In the genomic region with DNA sequence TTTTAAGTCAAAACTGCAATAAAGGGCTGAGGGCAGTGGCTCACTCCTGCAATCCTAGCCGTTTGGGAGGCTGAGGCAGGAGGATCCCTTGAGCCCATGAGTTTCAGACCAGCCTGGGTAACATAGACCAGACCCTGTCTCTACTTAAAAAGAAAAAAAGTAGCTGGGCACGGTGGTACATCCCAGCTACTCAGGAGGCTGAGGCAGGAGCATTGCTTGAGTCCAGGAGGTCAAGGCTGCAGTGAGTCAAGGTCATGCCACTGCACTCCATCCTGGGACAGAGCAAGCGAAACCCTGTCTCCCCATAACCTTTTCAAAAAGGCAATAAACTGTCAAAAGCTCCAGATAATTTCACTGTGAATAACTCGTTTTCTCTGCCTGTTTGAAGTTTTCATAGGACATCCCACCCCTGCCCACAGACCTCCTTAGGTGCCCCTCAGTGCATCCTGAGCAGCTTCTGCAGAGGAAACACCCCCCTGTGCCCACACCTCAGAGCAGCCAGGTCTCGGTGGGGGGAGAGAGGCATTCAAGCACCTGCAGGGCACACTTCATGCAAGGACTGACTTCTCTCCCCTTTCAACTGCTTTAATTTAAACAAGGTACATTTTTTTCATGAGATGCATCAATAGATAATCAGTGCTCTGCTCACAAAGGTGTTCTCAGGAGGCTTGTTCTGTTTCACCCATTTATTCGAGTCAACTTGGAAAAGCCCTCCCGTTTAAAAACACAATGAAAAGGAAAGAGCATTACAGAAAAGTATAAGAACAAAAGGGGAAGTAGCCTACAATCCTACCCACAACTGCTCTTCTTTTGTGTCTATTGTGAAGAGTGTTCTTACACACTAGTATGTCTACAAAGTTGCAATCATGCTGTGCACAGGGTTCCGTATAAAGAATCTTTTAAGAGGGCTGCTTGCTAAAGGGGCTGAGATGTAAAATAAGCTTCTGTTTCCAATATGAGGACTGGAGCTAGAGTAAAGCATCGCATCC, we compare ENCODE assay signal across 10 cellular contexts.
A peak's percentile ranks its signal among the peaks of the same experiment; 100 is the strongest.
DNase-seq lines count a peak whose midpoint lies in the region; ATAC-seq and TF ChIP-seq lines count a peak whose summit lies in the region.
"Had no signal": no experiment of that assay in that cellular context is flagged by ENCODE, and none has a peak within 500 bp of the region (broad histone marks: within the 10 kb centered on the region; RNA-seq: fewer than 3 reads in every experiment).

No MANE protein-coding gene starts in this region.

- ATAC-seq in GM23338 (peak; percentile 63), GM21515 (IDR thresholded peaks at IDR 0.05; ENCODE audit: unreplicated experiment) (no peak)

- H3K4me1 ChIP-seq in DOHH2 (ENCODE audit: control insufficient read depth, low read length) (peaks cover 20% of the 10 kb centered on the region), GM23338 (ENCODE audit: insufficient read depth) (peaks cover 10% of the 10 kb centered on the region), OCI-LY3 (ENCODE audit: low read length) (peaks cover 14% of the 10 kb centered on the region)

- H3K4me3 Mint-ChIP-seq in GM23338, result no peak overlapping the region
- H3K4me3 Mint-ChIP-seq: nephron progenitor cell had no signal

- peak overlapping the region; percentile 46 for H3K27ac Mint-ChIP-seq in GM23338
- H3K27ac Mint-ChIP-seq: nephron progenitor cell had no signal

- no peak overlapping the region for H3K27ac ChIP-seq in DOHH2 (ENCODE audit: low read depth, low read length)
- no peak overlapping the region for H3K27ac ChIP-seq in GM23338 (ENCODE audit: low read depth)
- no peak overlapping the region for H3K27ac ChIP-seq in OCI-LY3 (ENCODE audit: low read length)

- DNase-seq in GM23338 (ENCODE audit: low spot score), result no peak
- peak; percentile 43 for DNase-seq in islet precursor cell
- DNase-seq in cerebellar cortex (ENCODE audit: low spot score), result no peak
- DNase-seq in ACHN, result no peak
- DNase-seq: H7, nephron progenitor cell, trophoblast cell had no signal

- no peaks in the 10 kb centered on the region for H3K9me3 Mint-ChIP-seq in GM23338
- H3K9me3 Mint-ChIP-seq: nephron progenitor cell had no signal

- H3K27me3 Mint-ChIP-seq in GM23338 (ENCODE audit: insufficient read depth, low read depth, poor library complexity), result peaks cover 4% of the 10 kb centered on the region

- no peak overlapping the region for H3K9ac ChIP-seq in OCI-LY3 (ENCODE audit: low read length)

- H3K27me3 ChIP-seq in DOHH2 (ENCODE audit: control insufficient read depth, low read length), result no peaks in the 10 kb centered on the region
- H3K27me3 ChIP-seq in GM23338 (ENCODE audit: insufficient read depth), result no peaks in the 10 kb centered on the region
- no peaks in the 10 kb centered on the region for H3K27me3 ChIP-seq in OCI-LY3 (ENCODE audit: low read depth, low read length)

- peaks cover 13% of the 10 kb centered on the region for H3K4me1 Mint-ChIP-seq in GM23338

- H3K79me2 ChIP-seq in DOHH2 (ENCODE audit: control insufficient read depth, low read length) (no peaks in the 10 kb centered on the region), GM23338 (replicated peaks; ENCODE audit: insufficient read depth) (no peaks in the 10 kb centered on the region), OCI-LY3 (ENCODE audit: low read length) (no peaks in the 10 kb centered on the region)

- H3K36me3 ChIP-seq in DOHH2 (ENCODE audit: control insufficient read depth, low read length) (peaks cover 24% of the 10 kb centered on the region), GM23338 (ENCODE audit: insufficient read depth) (peaks cover 15% of the 10 kb centered on the region; the same call in 1 of the 2 replicates), OCI-LY3 (replicated peaks; ENCODE audit: low read depth, low read length) (peaks cover 29% of the 10 kb centered on the region)

- in situ Hi-C loops in ACHN (cut with HindIII; ENCODE audit: low pct_ligation_motif_present, low pct_unique_long_range_greater_than_20kb, low sequenced_read_pairs), result no loop called here

- TF ChIP-seq CTCF in DOHH2 (IDR thresholded peaks at IDR 0.05; ENCODE audit: low read depth, low read length, poor library complexity, severe bottlenecking) (no peak), GM23338 (conservative IDR thresholded peaks at IDR 0.05; ENCODE audit: low read depth in 2 of 2) (no peak), OCI-LY3 (IDR thresholded peaks at IDR 0.05; ENCODE audit: low read depth, low read length) (no peak)

- H4K20me1 ChIP-seq in DOHH2 (ENCODE audit: control insufficient read depth, insufficient read depth, low read depth, low read length), result no peaks in the 10 kb centered on the region
- H4K20me1 ChIP-seq in GM23338 (replicated peaks; ENCODE audit: insufficient read depth), result peaks cover 2% of the 10 kb centered on the region; the same call in 1 of the 2 replicates
- H4K20me1 ChIP-seq in OCI-LY3 (ENCODE audit: insufficient read depth, low read length), result peaks cover 16% of the 10 kb centered on the region

- H3K36me3 Mint-ChIP-seq in GM23338 (ENCODE audit: low read depth), result peaks cover 28% of the 10 kb centered on the region; the same call in 2 of the 3 replicates

- no peaks in the 10 kb centered on the region for H3K9me3 ChIP-seq in DOHH2 (ENCODE audit: control insufficient read depth, insufficient read depth, low read length)
- H3K9me3 ChIP-seq in OCI-LY3 (ENCODE audit: insufficient read depth, low read length), result no peaks in the 10 kb centered on the region

- peaks cover 33% of the 10 kb centered on the region for H3F3A ChIP-seq in DOHH2 (ENCODE audit: control insufficient read depth, insufficient read depth)
- H3F3A ChIP-seq in GM23338 (replicated peaks; ENCODE audit: low read depth), result no peaks in the 10 kb centered on the region

- no peaks in the 10 kb centered on the region for H3K9me2 ChIP-seq in DOHH2 (replicated peaks; ENCODE audit: control insufficient read depth, low read length)
- H3K9me2 ChIP-seq in GM23338 (ENCODE audit: insufficient read depth), result no peaks in the 10 kb centered on the region

- H3K4me3 ChIP-seq in DOHH2 (ENCODE audit: low read length), result peak overlapping the region; percentile 21
- no peak overlapping the region for H3K4me3 ChIP-seq in GM23338
- H3K4me3 ChIP-seq in OCI-LY3 (ENCODE audit: low read length), result no peak overlapping the region

- no peak overlapping the region for H2AFZ ChIP-seq in GM23338
- H2AFZ ChIP-seq in OCI-LY3 (ENCODE audit: low read depth, low read length), result no peak overlapping the region

- H3K4me2 ChIP-seq in DOHH2 (ENCODE audit: low read length) (peak overlapping the region; percentile 45), GM23338 (no peak overlapping the region), OCI-LY3 (ENCODE audit: low read length) (peak overlapping the region; percentile 25)

TF ChIP-seq in GM23338, 12 proteins besides CTCF, POLR2A, EP300 and RAD21:
- TF ChIP-seq EZH2 (IDR thresholded peaks at IDR 0.05; ENCODE audit: low read depth, unreplicated experiment) (no peak), JUNB (IDR thresholded peaks at IDR 0.05; ENCODE audit: unreplicated experiment) (no peak), NANOG (IDR thresholded peaks at IDR 0.05; ENCODE audit: borderline replicate concordance) (no peak), CREB1 (CRISPR knock-in tag; IDR thresholded peaks at IDR 0.05; ENCODE audit: low read depth) (no peak), POLR2AphosphoS5 (IDR thresholded peaks at IDR 0.05; ENCODE audit: low read depth) (no peak), ZNF331 (CRISPR knock-in tag; IDR thresholded peaks at IDR 0.05; ENCODE audit: low read depth) (no peak)
- TF ChIP-seq, protein P1, sequence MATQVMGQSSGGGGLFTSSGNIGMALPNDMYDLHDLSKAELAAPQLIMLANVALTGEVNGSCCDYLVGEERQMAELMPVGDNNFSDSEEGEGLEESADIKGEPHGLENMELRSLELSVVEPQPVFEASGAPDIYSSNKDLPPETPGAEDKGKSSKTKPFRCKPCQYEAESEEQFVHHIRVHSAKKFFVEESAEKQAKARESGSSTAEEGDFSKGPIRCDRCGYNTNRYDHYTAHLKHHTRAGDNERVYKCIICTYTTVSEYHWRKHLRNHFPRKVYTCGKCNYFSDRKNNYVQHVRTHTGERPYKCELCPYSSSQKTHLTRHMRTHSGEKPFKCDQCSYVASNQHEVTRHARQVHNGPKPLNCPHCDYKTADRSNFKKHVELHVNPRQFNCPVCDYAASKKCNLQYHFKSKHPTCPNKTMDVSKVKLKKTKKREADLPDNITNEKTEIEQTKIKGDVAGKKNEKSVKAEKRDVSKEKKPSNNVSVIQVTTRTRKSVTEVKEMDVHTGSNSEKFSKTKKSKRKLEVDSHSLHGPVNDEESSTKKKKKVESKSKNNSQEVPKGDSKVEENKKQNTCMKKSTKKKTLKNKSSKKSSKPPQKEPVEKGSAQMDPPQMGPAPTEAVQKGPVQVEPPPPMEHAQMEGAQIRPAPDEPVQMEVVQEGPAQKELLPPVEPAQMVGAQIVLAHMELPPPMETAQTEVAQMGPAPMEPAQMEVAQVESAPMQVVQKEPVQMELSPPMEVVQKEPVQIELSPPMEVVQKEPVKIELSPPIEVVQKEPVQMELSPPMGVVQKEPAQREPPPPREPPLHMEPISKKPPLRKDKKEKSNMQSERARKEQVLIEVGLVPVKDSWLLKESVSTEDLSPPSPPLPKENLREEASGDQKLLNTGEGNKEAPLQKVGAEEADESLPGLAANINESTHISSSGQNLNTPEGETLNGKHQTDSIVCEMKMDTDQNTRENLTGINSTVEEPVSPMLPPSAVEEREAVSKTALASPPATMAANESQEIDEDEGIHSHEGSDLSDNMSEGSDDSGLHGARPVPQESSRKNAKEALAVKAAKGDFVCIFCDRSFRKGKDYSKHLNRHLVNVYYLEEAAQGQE (IDR thresholded peaks at IDR 0.05; ENCODE audit: unreplicated experiment), result no peak
TF ChIP-seq in GM23338: peak in this region for 0.
